Comparison of ENCODE assay signal across 12 cellular contexts in genomic region chr16:11833951-11834695, GRCh38. TPM values are rescaled to one million over a fixed set of nuclear protein-coding genes. Genes with fewer than 3 reads are reported as not detected.
DNase-seq lines count a peak whose midpoint lies in the region; ATAC-seq and TF ChIP-seq lines count a peak whose summit lies in the region.
"Had no signal": no experiment of that assay in that cellular context is flagged by ENCODE, and none has a peak within 500 bp of the region (broad histone marks: within the 10 kb centered on the region; RNA-seq: fewer than 3 reads in every experiment).

No MANE protein-coding gene starts in this region.

- DNase-seq in activated T-cell treated with anti-CD3 and anti-CD28 coated beads, Interleukin-2, amount 50 U/mL, for 72 hours, result no peak
- DNase-seq in activated T-cell treated with anti-CD3 and anti-CD28 coated beads for 4 hours (no peak), SIG-M5 treated with dmso at 0.1 percent for 504 hours (lab: John Stamatoyannopoulos, UW; ENCODE audit: unreplicated experiment) (peak; percentile 82), fibroblast of the conjunctiva (ENCODE audit: low read depth) (peak; percentile 90), suprapubic skin (ENCODE audit: low spot score in 2 of 2) (no peak), GM20000 (ENCODE audit: low spot score) (no peak)
- DNase-seq in activated CD4-positive, CD25-positive, alpha-beta regulatory T cell (lab: John Stamatoyannopoulos, UW), result no peak

- H3K27me3 Mint-ChIP-seq in activated T-cell treated with anti-CD3 and anti-CD28 coated beads, Interleukin-2, amount 50 U/mL, for 72 hours (ENCODE audit: low read depth), result no peaks in the 10 kb centered on the region

- H3K27ac ChIP-seq in suprapubic skin, result peak overlapping the region; percentile 1
- H3K27ac ChIP-seq: BLaER1, vagina had no signal

- H3K27ac Mint-ChIP-seq in activated T-cell treated with anti-CD3 and anti-CD28 coated beads, Interleukin-2, amount 50 U/mL, for 72 hours, result peak overlapping the region; percentile 39

- H3K27me3 ChIP-seq in suprapubic skin, result no peaks in the 10 kb centered on the region
- H3K27me3 ChIP-seq: BLaER1, cardiac muscle cell, vagina had no signal

- no peaks in the 10 kb centered on the region for H3K9me3 Mint-ChIP-seq in activated T-cell treated with anti-CD3 and anti-CD28 coated beads, Interleukin-2, amount 50 U/mL, for 72 hours
- H3K9me3 Mint-ChIP-seq: nephron had no signal

- ATAC-seq in activated T-cell treated with anti-CD3 and anti-CD28 coated beads, Interleukin-2, amount 50 U/mL, for 72 hours (replicated peaks in 1 of 2), result peak in 1 of 2 donors; percentile 30
- ATAC-seq in HG02623 (IDR thresholded peaks at IDR 0.05; ENCODE audit: unreplicated experiment), result no peak

- H3K4me1 Mint-ChIP-seq in activated T-cell treated with anti-CD3 and anti-CD28 coated beads, Interleukin-2, amount 50 U/mL, for 72 hours (ENCODE audit: low read depth), result no peaks in the 10 kb centered on the region

- H3K9me3 ChIP-seq in suprapubic skin, result no peaks in the 10 kb centered on the region
- H3K9me3 ChIP-seq: BLaER1, vagina had no signal

- TF ChIP-seq CTCF in suprapubic skin (IDR thresholded peaks at IDR 0.05) (no peak), GM20000 (IDR thresholded peaks at IDR 0.05; ENCODE audit: extremely low read depth, missing control alignments) (no peak)

- TF ChIP-seq EP300 in suprapubic skin (IDR thresholded peaks at IDR 0.05), result no peak

- no peak overlapping the region for H3K4me3 Mint-ChIP-seq in activated T-cell treated with anti-CD3 and anti-CD28 coated beads, Interleukin-2, amount 50 U/mL, for 72 hours
- H3K4me3 Mint-ChIP-seq: nephron had no signal

- peaks cover 0 to 10% of the 10 kb centered on the region in 2 donors for H3K36me3 Mint-ChIP-seq in activated T-cell treated with anti-CD3 and anti-CD28 coated beads, Interleukin-2, amount 50 U/mL, for 72 hours (ENCODE audit: insufficient read depth in 2 of 2)

- WGBS in suprapubic skin, result 58% methylated on average over 6 of the region's 6 CpGs

- peaks cover 31% of the 10 kb centered on the region for H3K36me3 ChIP-seq in suprapubic skin

- TF ChIP-seq POLR2A in suprapubic skin (IDR thresholded peaks at IDR 0.05), result no peak

- peaks cover 15% of the 10 kb centered on the region for H3K4me1 ChIP-seq in suprapubic skin
- H3K4me1 ChIP-seq: BLaER1, vagina had no signal

- no peak overlapping the region for H3K4me3 ChIP-seq in suprapubic skin
- H3K4me3 ChIP-seq: BLaER1, cardiac muscle cell, vagina had no signal

RNA-seq across cellular contexts. Expression of gene RSL1D1, which starts 17.2 kb away (rescaled TPM):
- total RNA-seq in activated T-cell treated with anti-CD3 and anti-CD28 coated beads, Interleukin-2, amount 50 U/mL, for 72 hours, result 100 to 1,000 TPM; 267 to 360 TPM
- 100 to 1,000 TPM; 152 to 209 (median 174) TPM for total RNA-seq in suprapubic skin

RNA-seq across cellular contexts. Expression of gene ZC3H7A, which starts 37.1 kb away (rescaled TPM):
- total RNA-seq in activated T-cell treated with anti-CD3 and anti-CD28 coated beads, Interleukin-2, amount 50 U/mL, for 72 hours, result 100 to 1,000 TPM in 1 of 2 donors, 10 to 100 TPM in 1; 96.3 to 105 TPM
- 10 to 100 TPM; 32.7 to 65.8 (median 41.9) TPM for total RNA-seq in suprapubic skin

Comparison
In these comparisons a context has a peak if more than half of its experiments do, and no peak if none do; other contexts are left out.
1. DNase-seq: peak in SIG-M5 treated with dmso at 0.1 percent for 504 hours (single experiment) and fibroblast of the conjunctiva (single experiment); none in activated T-cell treated with anti-CD3 and anti-CD28 coated beads, Interleukin-2, amount 50 U/mL, for 72 hours (0 of 2), activated T-cell treated with anti-CD3 and anti-CD28 coated beads for 4 hours (single experiment), suprapubic skin (0 of 2), GM20000 (single experiment) and activated CD4-positive, CD25-positive, alpha-beta regulatory T cell (0 of 4).